Comparison of ENCODE assay signal across 9 cellular contexts in the genomic region with DNA sequence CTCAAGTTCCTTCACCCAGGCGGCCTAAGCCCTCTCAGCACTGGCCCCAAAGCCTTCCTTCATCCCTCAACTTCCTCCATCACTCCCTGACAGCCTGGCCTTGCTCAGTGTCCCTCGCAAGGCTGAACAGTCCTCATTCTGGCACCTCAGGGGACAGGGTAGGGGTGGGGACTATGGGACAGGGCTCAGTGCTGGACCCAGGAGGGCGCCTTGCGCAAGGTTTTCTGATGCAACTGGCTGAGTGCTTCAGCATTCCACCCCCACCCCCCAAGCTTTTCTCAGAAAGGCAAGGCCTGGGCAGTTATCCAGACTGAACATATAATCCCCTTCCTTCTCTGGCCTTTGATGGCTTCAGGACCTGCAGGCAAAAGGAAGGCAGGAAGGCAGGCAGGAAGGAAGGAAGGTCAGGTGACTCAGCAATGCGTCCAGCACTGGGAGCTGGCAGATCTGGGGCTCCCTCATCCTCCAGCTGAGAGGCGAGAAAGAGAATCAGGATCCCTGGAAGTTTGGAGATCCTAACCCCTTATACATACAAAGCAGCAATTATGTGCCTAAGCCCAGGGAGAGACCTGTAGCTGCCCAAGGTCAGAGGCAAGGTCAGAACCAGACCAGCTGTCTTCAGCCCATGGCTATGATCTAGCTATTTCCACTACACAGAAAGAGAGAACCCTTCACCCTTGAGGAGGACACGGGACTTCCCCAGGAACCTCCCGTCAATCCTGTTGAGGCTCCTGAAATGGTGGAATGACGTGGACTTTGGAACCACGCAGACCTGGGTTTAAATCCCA. TPM values are rescaled to one million over a fixed set of nuclear protein-coding genes. Genes with fewer than 3 reads are reported as not detected.
DNase-seq lines count a peak whose midpoint lies in the region; ATAC-seq and TF ChIP-seq lines count a peak whose summit lies in the region.
"Had no signal": no experiment of that assay in that cellular context is flagged by ENCODE, and none has a peak within 500 bp of the region (broad histone marks: within the 10 kb centered on the region; RNA-seq: fewer than 3 reads in every experiment).

No MANE protein-coding gene starts in this region.

- no peaks in the 10 kb centered on the region for H3K79me1 ChIP-seq in mesendoderm (ENCODE audit: low read length)

- H3K56ac ChIP-seq in mesendoderm (ENCODE audit: low read length): peak overlapping the region; percentile 61

- no peak overlapping the region for H3K4ac ChIP-seq in mesendoderm (ENCODE audit: low read depth, low read length)

- H3K18ac ChIP-seq in mesendoderm (ENCODE audit: low read length): no peak overlapping the region

- H4K20me1 ChIP-seq in DND-41 (ENCODE audit: insufficient read depth, low read length) (no peaks in the 10 kb centered on the region), mammary epithelial cell (ENCODE audit: insufficient read depth, low read length) (no peaks in the 10 kb centered on the region)

- BruUV-seq in mammary epithelial cell (replicated peaks; lab: Mats Ljungman, UMichigan): TSS peak; percentile 62

- H3K4me3 ChIP-seq in DND-41 (ENCODE audit: low read depth in 1 of 2, low read length in 2 of 2): no peak overlapping the region
- no peak overlapping the region for H3K4me3 ChIP-seq in mammary epithelial cell (replicated peaks in 1 of 3; ENCODE audit: insufficient read depth in 1 of 3, low read depth in 2 of 3, low read length in 3 of 3)
- H3K4me3 ChIP-seq in mesendoderm (ENCODE audit: low read length): no peak overlapping the region

- H3K27ac Mint-ChIP-seq in activated T-helper 1 cell treated with anti-CD3 and anti-CD28 coated beads, Interleukin-12 subunit alpha, Interleukin-12 subunit beta, Interleukin-2, Interleukin-4 antibody, amounts not matched to agents 30 ng/mL and 10 ng/mL and 1 ng/mL, durations not matched to agents 14 hours and 24 hours and 36 hours: no peak overlapping the region
- H3K27ac Mint-ChIP-seq: IgD-negative memory B cell had no signal

- peak; percentile 30 for DNase-seq in DND-41
- peak; percentile 93 for DNase-seq in MV-4-11 (lab: John Stamatoyannopoulos, UW)
- DNase-seq in mammary epithelial cell: peak; percentile 50
- DNase-seq in mesendoderm: peak; percentile 69
- DNase-seq in activated T-helper 1 cell treated with anti-CD3 and anti-CD28 coated beads, Interleukin-12 subunit alpha, Interleukin-12 subunit beta, Interleukin-2, Interleukin-4 antibody, amounts not matched to agents 30 ng/mL and 10 ng/mL and 1 ng/mL, durations not matched to agents 14 hours and 24 hours and 36 hours (ENCODE audit: low spot score): no peak

- H2BK120ac ChIP-seq in mesendoderm (ENCODE audit: low read depth, low read length): no peak overlapping the region

- H3K4me3 Mint-ChIP-seq in activated T-helper 1 cell treated with anti-CD3 and anti-CD28 coated beads, Interleukin-12 subunit alpha, Interleukin-12 subunit beta, Interleukin-2, Interleukin-4 antibody, amounts not matched to agents 30 ng/mL and 10 ng/mL and 1 ng/mL, durations not matched to agents 14 hours and 24 hours and 36 hours: no peak overlapping the region
- H3K4me3 Mint-ChIP-seq: IgD-negative memory B cell had no signal

- no peak for TF ChIP-seq CTCF in DND-41 (IDR thresholded peaks at IDR 0.05; ENCODE audit: borderline replicate concordance, extremely low read depth, low read length, poor library complexity, severe bottlenecking)
- TF ChIP-seq CTCF in mammary epithelial cell (conservative IDR thresholded peaks at IDR 0.05 in 1 of 2, IDR thresholded peaks at IDR 0.05 in 1 of 2; ENCODE audit: extremely low read depth in 1 of 2, insufficient read depth in 1 of 2, low read depth in 1 of 2, low read length in 2 of 2): no peak

- H3K79me2 ChIP-seq in DND-41 (ENCODE audit: insufficient read depth, low read length): no peaks in the 10 kb centered on the region
- no peaks in the 10 kb centered on the region for H3K79me2 ChIP-seq in mammary epithelial cell (ENCODE audit: insufficient read depth, low read length)
- no peaks in the 10 kb centered on the region for H3K79me2 ChIP-seq in mesendoderm (ENCODE audit: control insufficient read depth, insufficient read depth, low read length)

- H3K36me3 ChIP-seq in DND-41 (ENCODE audit: insufficient read depth, low read length) (no peaks in the 10 kb centered on the region), mammary epithelial cell (ENCODE audit: insufficient read depth, low read length) (no peaks in the 10 kb centered on the region), mesendoderm (ENCODE audit: control insufficient read depth, insufficient read depth, low read length) (no peaks in the 10 kb centered on the region)

- H2BK5ac ChIP-seq in mesendoderm (ENCODE audit: low read length): no peak overlapping the region

- H3K9me3 Mint-ChIP-seq in activated T-helper 1 cell treated with anti-CD3 and anti-CD28 coated beads, Interleukin-12 subunit alpha, Interleukin-12 subunit beta, Interleukin-2, Interleukin-4 antibody, amounts not matched to agents 30 ng/mL and 10 ng/mL and 1 ng/mL, durations not matched to agents 14 hours and 24 hours and 36 hours: no peaks in the 10 kb centered on the region
- H3K9me3 Mint-ChIP-seq: IgD-negative memory B cell had no signal

- in situ Hi-C loops in mammary epithelial cell (cut with MboI; ENCODE audit: low sequenced_read_pairs in 2 of 2): no loop called here

- no peaks in the 10 kb centered on the region for H3K27me3 ChIP-seq in DND-41 (ENCODE audit: insufficient read depth, low read length, poor library complexity)
- no peaks in the 10 kb centered on the region for H3K27me3 ChIP-seq in mammary epithelial cell (ENCODE audit: insufficient read depth, low read length)
- no peaks in the 10 kb centered on the region for H3K27me3 ChIP-seq in mesendoderm (ENCODE audit: insufficient read depth, low read length, poor library complexity)

- H3K27me3 Mint-ChIP-seq in activated T-helper 1 cell treated with anti-CD3 and anti-CD28 coated beads, Interleukin-12 subunit alpha, Interleukin-12 subunit beta, Interleukin-2, Interleukin-4 antibody, amounts not matched to agents 30 ng/mL and 10 ng/mL and 1 ng/mL, durations not matched to agents 14 hours and 24 hours and 36 hours (ENCODE audit: insufficient read depth): no peaks in the 10 kb centered on the region

- H3K27ac ChIP-seq in DND-41 (ENCODE audit: low read length): peak overlapping the region; percentile 37; the same call in 1 of the 2 replicates
- peak overlapping the region; percentile 75 for H3K27ac ChIP-seq in mammary epithelial cell (ENCODE audit: insufficient read depth, low read depth, low read length)
- no peak overlapping the region for H3K27ac ChIP-seq in mesendoderm (ENCODE audit: low read depth, low read length)

- peaks cover 34% of the 10 kb centered on the region for H3K4me1 Mint-ChIP-seq in activated T-helper 1 cell treated with anti-CD3 and anti-CD28 coated beads, Interleukin-12 subunit alpha, Interleukin-12 subunit beta, Interleukin-2, Interleukin-4 antibody, amounts not matched to agents 30 ng/mL and 10 ng/mL and 1 ng/mL, durations not matched to agents 14 hours and 24 hours and 36 hours (ENCODE audit: low read depth)
- H3K4me1 Mint-ChIP-seq: IgD-negative memory B cell had no signal

- H3K4me1 ChIP-seq in DND-41 (ENCODE audit: insufficient read depth, low read length) (peaks cover 8% of the 10 kb centered on the region), mammary epithelial cell (ENCODE audit: insufficient read depth, low read length) (peaks cover 25% of the 10 kb centered on the region), mesendoderm (ENCODE audit: control insufficient read depth, low read depth, low read length) (no peaks in the 10 kb centered on the region)

- H2AFZ ChIP-seq in DND-41 (ENCODE audit: low read depth, low read length) (no peak overlapping the region), mammary epithelial cell (ENCODE audit: low read depth, low read length) (peak overlapping the region; percentile 48)

- H3K36me3 Mint-ChIP-seq in activated T-helper 1 cell treated with anti-CD3 and anti-CD28 coated beads, Interleukin-12 subunit alpha, Interleukin-12 subunit beta, Interleukin-2, Interleukin-4 antibody, amounts not matched to agents 30 ng/mL and 10 ng/mL and 1 ng/mL, durations not matched to agents 14 hours and 24 hours and 36 hours (ENCODE audit: low read depth): no peaks in the 10 kb centered on the region

- no peak overlapping the region for H4K8ac ChIP-seq in mesendoderm (ENCODE audit: low read depth, low read length)

- dilution Hi-C loops in mammary epithelial cell (cut with HindIII; ENCODE audit: low sequenced_read_pairs): no loop called here

- WGBS in mammary epithelial cell (ENCODE audit: low coverage, missing lambda C conversion rate): 65% methylated on average over 9 of the region's 10 CpGs
- WGBS in mesendoderm (ENCODE audit: extremely low coverage, insufficient coverage, low lambda C conversion rate): no CpG with 5 or more reads among the region's 10 CpGs

- no peak overlapping the region for H2AK5ac ChIP-seq in mesendoderm (ENCODE audit: low read length)

- H4K5ac ChIP-seq in mesendoderm (ENCODE audit: low read length): no peak overlapping the region

- intact Hi-C loops in mammary epithelial cell (cut with micrococcal nuclease): loop anchor here (1.0 kb wide), 1 partner anchor 8 kb away; a partner anchor contains a TSS
- intact Hi-C loops in activated T-helper 1 cell treated with anti-CD3 and anti-CD28 coated beads, Interleukin-12 subunit alpha, Interleukin-12 subunit beta, Interleukin-2, Interleukin-4 antibody, amounts not matched to agents 30 ng/mL and 10 ng/mL and 1 ng/mL, durations not matched to agents 14 hours and 24 hours and 36 hours (cut with micrococcal nuclease): no loop called here

- no peak overlapping the region for H3K23ac ChIP-seq in mesendoderm (ENCODE audit: low read length)

- H3K9me3 ChIP-seq in DND-41 (ENCODE audit: insufficient read depth, low read length, severe bottlenecking) (no peaks in the 10 kb centered on the region), mammary epithelial cell (replicated peaks; ENCODE audit: insufficient read depth, low read length) (no peaks in the 10 kb centered on the region)

- no peak overlapping the region for H2BK15ac ChIP-seq in mesendoderm (replicated peaks; ENCODE audit: low read depth)

- no peak overlapping the region for H3K9ac ChIP-seq in DND-41 (ENCODE audit: low read depth, low read length)
- H3K9ac ChIP-seq in mammary epithelial cell (ENCODE audit: insufficient read depth, low read length): peak overlapping the region; percentile 9
- no peak overlapping the region for H3K9ac ChIP-seq in mesendoderm (ENCODE audit: low read length)

- CTCF ChIA-PET in mammary epithelial cell (lab: Charles Lee; ENCODE audit: low non-redundant PET): interaction anchor here (0.5 kb wide), 1 partner anchor 9 kb away, joined by 7 read pairs; a partner anchor contains a TSS

- H3K4me2 ChIP-seq in DND-41 (ENCODE audit: insufficient read depth, low read length) (no peak overlapping the region), mammary epithelial cell (ENCODE audit: insufficient read depth, low read depth, low read length) (no peak overlapping the region), mesendoderm (ENCODE audit: low read length) (no peak overlapping the region)

- ATAC-seq in DND-41 (ENCODE audit: insufficient read depth, low read depth): 0 out of 3 replicates have a peak, but pooled peaks have one; percentile 28
- no peak for ATAC-seq in HG02588 (IDR thresholded peaks at IDR 0.05; ENCODE audit: unreplicated experiment)
- no peak for ATAC-seq in HG03469 (IDR thresholded peaks at IDR 0.05; ENCODE audit: unreplicated experiment)
- ATAC-seq in GM21528 (IDR thresholded peaks at IDR 0.05; ENCODE audit: low FRiP score, unreplicated experiment): no peak

RNA-seq across cellular contexts. Expression of a gene that starts 8.6 kb away (rescaled TPM):
- 100 to 1,000 TPM; 238 to 248 TPM for total RNA-seq in mammary epithelial cell
- polyA plus RNA-seq in mammary epithelial cell: 117 TPM
- 43.1 TPM for polyA minus RNA-seq in mammary epithelial cell
- 9.3 TPM for polyA plus RNA-seq in mesendoderm (2013, experiment 1 of 2)
- 10.0 TPM for polyA plus RNA-seq in mesendoderm (2013, experiment 2 of 2)
- total RNA-seq in activated T-helper 1 cell treated with anti-CD3 and anti-CD28 coated beads, Interleukin-12 subunit alpha, Interleukin-12 subunit beta, Interleukin-2, Interleukin-4 antibody, amounts not matched to agents 30 ng/mL and 10 ng/mL and 1 ng/mL, durations not matched to agents 14 hours and 24 hours and 36 hours: 37.1 and 39.5 TPM in 2 replicates

RNA-seq across cellular contexts. Expression of a gene that starts 25.0 kb away (rescaled TPM):
- total RNA-seq in mammary epithelial cell: 10 to 100 TPM; 16.9 to 48.3 TPM
- polyA plus RNA-seq in mammary epithelial cell: 26.7 TPM
- 13.6 TPM for polyA minus RNA-seq in mammary epithelial cell
- polyA plus RNA-seq in mesendoderm (2013, experiment 1 of 2): 10.5 TPM
- polyA plus RNA-seq in mesendoderm (2013, experiment 2 of 2): 10.6 TPM
- 5.1 and 6.5 TPM in 2 replicates for total RNA-seq in activated T-helper 1 cell treated with anti-CD3 and anti-CD28 coated beads, Interleukin-12 subunit alpha, Interleukin-12 subunit beta, Interleukin-2, Interleukin-4 antibody, amounts not matched to agents 30 ng/mL and 10 ng/mL and 1 ng/mL, durations not matched to agents 14 hours and 24 hours and 36 hours

RNA-seq across cellular contexts. Expression of a gene that starts 36.1 kb away (rescaled TPM):
- total RNA-seq in mammary epithelial cell: 100 to 1,000 TPM; 106 to 235 TPM
- polyA plus RNA-seq in mammary epithelial cell: 68.3 TPM
- 119 TPM for polyA minus RNA-seq in mammary epithelial cell
- 38.6 TPM for polyA plus RNA-seq in mesendoderm (2013, experiment 1 of 2)
- 36.6 TPM for polyA plus RNA-seq in mesendoderm (2013, experiment 2 of 2)
- total RNA-seq in activated T-helper 1 cell treated with anti-CD3 and anti-CD28 coated beads, Interleukin-12 subunit alpha, Interleukin-12 subunit beta, Interleukin-2, Interleukin-4 antibody, amounts not matched to agents 30 ng/mL and 10 ng/mL and 1 ng/mL, durations not matched to agents 14 hours and 24 hours and 36 hours: 130 and 132 TPM in 2 replicates

RNA-seq across cellular contexts. Expression of a gene that starts 46.6 kb away (rescaled TPM):
- total RNA-seq in mammary epithelial cell: 1 to 10 TPM; 3.7 to 6.2 TPM
- 2.0 TPM for polyA plus RNA-seq in mammary epithelial cell
- polyA minus RNA-seq in mammary epithelial cell: 1.3 TPM
- 15.5 TPM for polyA plus RNA-seq in mesendoderm (2013, experiment 1 of 2)
- polyA plus RNA-seq in mesendoderm (2013, experiment 2 of 2): 15.5 TPM
- total RNA-seq in activated T-helper 1 cell treated with anti-CD3 and anti-CD28 coated beads, Interleukin-12 subunit alpha, Interleukin-12 subunit beta, Interleukin-2, Interleukin-4 antibody, amounts not matched to agents 30 ng/mL and 10 ng/mL and 1 ng/mL, durations not matched to agents 14 hours and 24 hours and 36 hours: 7.4 and 7.6 TPM in 2 replicates
